In the genomic region with DNA sequence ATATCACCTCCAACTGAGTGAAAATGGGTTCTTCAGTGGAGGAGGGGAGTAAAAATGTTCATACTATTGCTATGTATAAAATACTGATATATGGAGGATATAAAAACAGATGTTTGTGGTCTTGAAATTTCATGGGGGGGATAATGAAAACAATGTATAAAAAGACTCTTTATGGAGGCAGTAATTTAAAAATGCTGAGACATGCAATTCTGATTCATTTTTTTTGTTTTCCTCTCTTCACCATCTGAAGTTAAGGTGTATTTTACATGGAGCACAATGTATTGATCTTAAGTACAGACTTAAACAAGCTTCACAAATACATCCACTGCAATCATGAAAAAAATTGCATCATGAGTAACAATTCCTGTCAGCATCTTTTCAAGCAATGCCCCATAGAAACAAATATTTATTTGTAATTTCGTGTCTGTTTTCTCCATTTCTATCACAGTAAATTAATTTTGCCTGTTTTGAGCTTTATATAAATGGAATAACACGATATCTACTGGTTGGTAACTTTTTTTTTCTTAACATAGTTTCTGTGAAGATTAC, we compare ENCODE assay signal across 4 cellular contexts.
TF ChIP-seq lines count a peak whose summit lies in the region.

No MANE protein-coding gene starts in this region.

TF ChIP-seq in A549, 52 proteins besides CTCF, POLR2A, EP300 and RAD21:
- TF ChIP-seq MAFK (IDR thresholded peaks at IDR 0.05; ENCODE audit: partially characterized antibody) (peak; percentile 71), MYC (IDR thresholded peaks at IDR 0.05; ENCODE audit: borderline replicate concordance, low read length) (no peak)
TF ChIP-seq in A549: peak in this region for 1.

TF ChIP-seq in GM23338, 12 proteins besides CTCF, POLR2A, EP300 and RAD21 (continues in another document):
- TF ChIP-seq, protein P1, sequence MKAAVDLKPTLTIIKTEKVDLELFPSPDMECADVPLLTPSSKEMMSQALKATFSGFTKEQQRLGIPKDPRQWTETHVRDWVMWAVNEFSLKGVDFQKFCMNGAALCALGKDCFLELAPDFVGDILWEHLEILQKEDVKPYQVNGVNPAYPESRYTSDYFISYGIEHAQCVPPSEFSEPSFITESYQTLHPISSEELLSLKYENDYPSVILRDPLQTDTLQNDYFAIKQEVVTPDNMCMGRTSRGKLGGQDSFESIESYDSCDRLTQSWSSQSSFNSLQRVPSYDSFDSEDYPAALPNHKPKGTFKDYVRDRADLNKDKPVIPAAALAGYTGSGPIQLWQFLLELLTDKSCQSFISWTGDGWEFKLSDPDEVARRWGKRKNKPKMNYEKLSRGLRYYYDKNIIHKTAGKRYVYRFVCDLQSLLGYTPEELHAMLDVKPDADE (IDR thresholded peaks at IDR 0.05) = no peak
- no peak for TF ChIP-seq POLR2AphosphoS5 (IDR thresholded peaks at IDR 0.05; ENCODE audit: low read depth)

TF ChIP-seq in H1, 55 proteins besides CTCF, POLR2A, EP300 and RAD21:
- TF ChIP-seq KDM1A (IDR thresholded peaks at IDR 0.05; ENCODE audit: borderline replicate concordance, low read length) (no peak), MAFK (IDR thresholded peaks at IDR 0.05; ENCODE audit: low read depth, low read length) (0 out of 2 replicates have a peak, but pooled peaks have one; percentile 11)

TF ChIP-seq in SK-N-SH, 30 proteins besides CTCF, POLR2A, EP300 and RAD21:
- no peak for TF ChIP-seq GATA2 (CRISPR knock-in tag; IDR thresholded peaks at IDR 0.05)
- TF ChIP-seq TAF1 (IDR thresholded peaks at IDR 0.05; ENCODE audit: borderline replicate concordance, low read depth, low read length) = no peak
- TF ChIP-seq, protein P2, sequence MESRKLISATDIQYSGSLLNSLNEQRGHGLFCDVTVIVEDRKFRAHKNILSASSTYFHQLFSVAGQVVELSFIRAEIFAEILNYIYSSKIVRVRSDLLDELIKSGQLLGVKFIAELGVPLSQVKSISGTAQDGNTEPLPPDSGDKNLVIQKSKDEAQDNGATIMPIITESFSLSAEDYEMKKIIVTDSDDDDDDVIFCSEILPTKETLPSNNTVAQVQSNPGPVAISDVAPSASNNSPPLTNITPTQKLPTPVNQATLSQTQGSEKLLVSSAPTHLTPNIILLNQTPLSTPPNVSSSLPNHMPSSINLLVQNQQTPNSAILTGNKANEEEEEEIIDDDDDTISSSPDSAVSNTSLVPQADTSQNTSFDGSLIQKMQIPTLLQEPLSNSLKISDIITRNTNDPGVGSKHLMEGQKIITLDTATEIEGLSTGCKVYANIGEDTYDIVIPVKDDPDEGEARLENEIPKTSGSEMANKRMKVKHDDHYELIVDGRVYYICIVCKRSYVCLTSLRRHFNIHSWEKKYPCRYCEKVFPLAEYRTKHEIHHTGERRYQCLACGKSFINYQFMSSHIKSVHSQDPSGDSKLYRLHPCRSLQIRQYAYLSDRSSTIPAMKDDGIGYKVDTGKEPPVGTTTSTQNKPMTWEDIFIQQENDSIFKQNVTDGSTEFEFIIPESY (IDR thresholded peaks at IDR 0.05; ENCODE audit: borderline replicate concordance, low read depth) = no peak
- TF ChIP-seq, protein P3, sequence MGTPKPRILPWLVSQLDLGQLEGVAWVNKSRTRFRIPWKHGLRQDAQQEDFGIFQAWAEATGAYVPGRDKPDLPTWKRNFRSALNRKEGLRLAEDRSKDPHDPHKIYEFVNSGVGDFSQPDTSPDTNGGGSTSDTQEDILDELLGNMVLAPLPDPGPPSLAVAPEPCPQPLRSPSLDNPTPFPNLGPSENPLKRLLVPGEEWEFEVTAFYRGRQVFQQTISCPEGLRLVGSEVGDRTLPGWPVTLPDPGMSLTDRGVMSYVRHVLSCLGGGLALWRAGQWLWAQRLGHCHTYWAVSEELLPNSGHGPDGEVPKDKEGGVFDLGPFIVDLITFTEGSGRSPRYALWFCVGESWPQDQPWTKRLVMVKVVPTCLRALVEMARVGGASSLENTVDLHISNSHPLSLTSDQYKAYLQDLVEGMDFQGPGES (IDR thresholded peaks at IDR 0.05; ENCODE audit: low read depth, low read length) = no peak
- no peak for TF ChIP-seq TEAD4 (IDR thresholded peaks at IDR 0.05; ENCODE audit: borderline replicate concordance, insufficient read depth)
- TF ChIP-seq, protein P4, sequence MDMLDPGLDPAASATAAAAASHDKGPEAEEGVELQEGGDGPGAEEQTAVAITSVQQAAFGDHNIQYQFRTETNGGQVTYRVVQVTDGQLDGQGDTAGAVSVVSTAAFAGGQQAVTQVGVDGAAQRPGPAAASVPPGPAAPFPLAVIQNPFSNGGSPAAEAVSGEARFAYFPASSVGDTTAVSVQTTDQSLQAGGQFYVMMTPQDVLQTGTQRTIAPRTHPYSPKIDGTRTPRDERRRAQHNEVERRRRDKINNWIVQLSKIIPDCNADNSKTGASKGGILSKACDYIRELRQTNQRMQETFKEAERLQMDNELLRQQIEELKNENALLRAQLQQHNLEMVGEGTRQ (IDR thresholded peaks at IDR 0.05; ENCODE audit: borderline replicate concordance, low read depth, low read length) = no peak
- TF ChIP-seq MAX (IDR thresholded peaks at IDR 0.05; ENCODE audit: low read depth) = no peak
- no peak for TF ChIP-seq SIN3A (IDR thresholded peaks at IDR 0.05; ENCODE audit: borderline replicate concordance, low read depth, low read length)
- no peak for TF ChIP-seq SMC3 (IDR thresholded peaks at IDR 0.05; ENCODE audit: low read depth, low read length)
- TF ChIP-seq FOXM1 (IDR thresholded peaks at IDR 0.05; ENCODE audit: low read depth) = no peak
- TF ChIP-seq RXRA (IDR thresholded peaks at IDR 0.05; ENCODE audit: borderline replicate concordance, low read depth) = no peak
